9 cellular contexts compared by ENCODE assay signal in the genomic region with DNA sequence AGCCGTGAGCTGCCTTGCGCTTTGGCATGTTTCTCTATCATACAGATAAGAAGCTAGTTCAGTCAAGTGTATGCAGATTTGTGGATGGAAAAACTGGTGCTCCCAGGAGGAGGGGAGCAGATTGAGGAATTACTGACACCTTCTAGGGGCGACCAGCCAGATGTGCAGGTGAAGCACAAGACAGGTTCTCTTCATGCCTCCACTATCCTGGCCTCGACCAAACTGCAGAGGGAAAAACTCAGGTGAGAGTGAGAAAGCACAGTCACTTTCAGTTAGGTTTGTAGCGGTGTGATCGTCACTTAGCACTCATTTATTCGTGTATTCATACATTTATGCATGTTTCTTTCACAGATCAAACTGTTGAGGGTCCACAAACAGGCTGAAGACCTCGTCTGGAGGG. TPM values are rescaled to one million over a fixed set of nuclear protein-coding genes. Genes with fewer than 3 reads are reported as not detected.
DNase-seq lines count a peak whose midpoint lies in the region; ATAC-seq and TF ChIP-seq lines count a peak whose summit lies in the region.
"Had no signal": no experiment of that assay in that cellular context is flagged by ENCODE, and none has a peak within 500 bp of the region (broad histone marks: within the 10 kb centered on the region; RNA-seq: fewer than 3 reads in every experiment).

No MANE protein-coding gene starts in this region.

- ATAC-seq in HCT116 = no peak
- no peak for ATAC-seq in activated B cell treated with CpG ODN at 0.5 μM for 24 hours (ENCODE audit: low read depth)
- ATAC-seq in HG02623 (IDR thresholded peaks at IDR 0.05; ENCODE audit: unreplicated experiment) = no peak
- ATAC-seq in GM19455 (IDR thresholded peaks at IDR 0.05; ENCODE audit: unreplicated experiment) = no peak

- BruUV-seq in HCT116 (replicated peaks; lab: Mats Ljungman, UMichigan) = TSS peak; percentile 92

- no peak for TF ChIP-seq CTCF in HCT116 (IDR thresholded peaks at IDR 0.05 in 2 of 3, conservative IDR thresholded peaks at IDR 0.05 in 1 of 3; ENCODE audit: borderline replicate concordance in 1 of 3, insufficient read depth in 1 of 3, low read depth in 2 of 3, low read length in 2 of 3)
- no peak for TF ChIP-seq CTCF in activated B cell treated with CpG ODN at 0.5 μM for 24 hours (IDR thresholded peaks at IDR 0.05)
- no peak for TF ChIP-seq CTCF in right atrium auricular region (IDR thresholded peaks at IDR 0.05)

- intact Hi-C loops in HCT116 (cut with micrococcal nuclease) = loop anchor here (1.0 kb wide), 1 partner anchor 25 kb away; no protein-coding TSS in a partner anchor
- intact Hi-C loops in activated B cell treated with CpG ODN at 0.5 μM for 24 hours (cut with micrococcal nuclease) = loop anchor here (1.0 to 10.0 kb wide), 3 partner anchors 79 to 531 kb away; a partner anchor contains a TSS

- H3K4me1 ChIP-seq in HCT116 (ENCODE audit: control insufficient read depth in 1 of 2, insufficient read depth in 2 of 2, low read length in 2 of 2) (peaks cover 4 to 22% of the 10 kb centered on the region in 2 experiments; a peak in 2 of 4 replicates), right atrium auricular region (peaks cover 0 to 51% of the 10 kb centered on the region in 2 donors)

- H3K4me2 ChIP-seq in HCT116 (ENCODE audit: low read length) = peak overlapping the region; percentile 91

- peaks cover 0 to 3% of the 10 kb centered on the region in 2 experiments; a peak in 1 of 4 replicates for H3K36me3 ChIP-seq in HCT116 (ENCODE audit: control insufficient read depth in 1 of 2, insufficient read depth in 2 of 2, low read length in 2 of 2)
- H3K36me3 ChIP-seq in right atrium auricular region = peaks cover 6% of the 10 kb centered on the region

- no peaks in the 10 kb centered on the region for H3K27me3 ChIP-seq in HCT116 (ENCODE audit: insufficient read depth, low read length)
- H3K27me3 ChIP-seq in right atrium auricular region = no peaks in the 10 kb centered on the region

- peak overlapping the region; percentile 90 to 97 for H3K4me3 ChIP-seq in HCT116 (replicated peaks in 1 of 2; ENCODE audit: low read depth in 1 of 2, low read length in 2 of 2)
- H3K4me3 ChIP-seq in right atrium auricular region = peak overlapping the region; percentile 89 to 99
- H3K4me3 ChIP-seq in skin epidermis = peak overlapping the region; percentile 68 to 100 (median 92)

- H3K9ac ChIP-seq in HCT116 (ENCODE audit: low read length) = peak overlapping the region; percentile 84

- H3K27ac Mint-ChIP-seq in activated B cell treated with CpG ODN at 0.5 μM for 24 hours = peak overlapping the region; percentile 95

- H3K9me3 Mint-ChIP-seq in activated B cell treated with CpG ODN at 0.5 μM for 24 hours = no peaks in the 10 kb centered on the region

- peaks cover 60% of the 10 kb centered on the region for H3K4me1 Mint-ChIP-seq in activated B cell treated with CpG ODN at 0.5 μM for 24 hours

- peaks cover 26% of the 10 kb centered on the region for H3K36me3 Mint-ChIP-seq in activated B cell treated with CpG ODN at 0.5 μM for 24 hours (ENCODE audit: low read depth)

- H3K27me3 Mint-ChIP-seq in activated B cell treated with CpG ODN at 0.5 μM for 24 hours = no peaks in the 10 kb centered on the region

- RAD21 ChIA-PET in HCT116 (lab: Charles Lee; ENCODE audit: low non-redundant PET in 1 of 2, low total read pairs in 2 of 2, uncharacterized antibody in 2 of 2, unreplicated experiment in 2 of 2) = interaction anchor here in 1 of 2 experiments (1.3 kb wide), 1 partner anchor 24 kb away, joined by 4 read pairs; no protein-coding TSS in a partner anchor

- peaks cover 42% of the 10 kb centered on the region for H3K79me2 ChIP-seq in HCT116 (ENCODE audit: insufficient read depth, low read length)

- H3K4me3 Mint-ChIP-seq in activated B cell treated with CpG ODN at 0.5 μM for 24 hours = peak overlapping the region; percentile 93

- POLR2A ChIA-PET in HCT116 (lab: Charles Lee) = interaction anchor here (0.8 kb wide), 1 partner anchor 37 kb away, joined by 3 read pairs; no protein-coding TSS in a partner anchor
- POLR2A ChIA-PET in activated B cell treated with CpG ODN at 0.5 μM for 24 hours (lab: Charles Lee) = interaction anchor here (0.7 to 7.5 kb wide), 19 partner anchors 9 to 563 kb away, joined by 3 to 55 read pairs (median 5); a partner anchor contains a TSS

- CTCF ChIA-PET in HCT116 (lab: Charles Lee) = interaction anchor here (1.0 kb wide), 1 partner anchor 24 kb away, joined by 5 read pairs; no protein-coding TSS in a partner anchor
- CTCF ChIA-PET in activated B cell treated with CpG ODN at 0.5 μM for 24 hours (lab: Charles Lee) = interaction anchor here (1.0 kb wide), 1 partner anchor 31 kb away, joined by 4 read pairs; no protein-coding TSS in a partner anchor

- no peaks in the 10 kb centered on the region for H3K9me3 ChIP-seq in HCT116 (ENCODE audit: control insufficient read depth in 1 of 2, insufficient read depth in 1 of 2, low read depth in 1 of 2, low read length in 2 of 2)
- no peaks in the 10 kb centered on the region for H3K9me3 ChIP-seq in right atrium auricular region

- no peaks in the 10 kb centered on the region for H3K9me2 ChIP-seq in HCT116 (ENCODE audit: insufficient read depth)

- H3K27ac ChIP-seq in HCT116 (ENCODE audit: low read depth, low read length) (peak overlapping the region; percentile 80), right atrium auricular region (peak overlapping the region; percentile 86 to 97), skin epidermis (peak overlapping the region; percentile 65 to 99 (median 97))

- no peak overlapping the region for H2AFZ ChIP-seq in HCT116 (ENCODE audit: low read depth, low read length, poor library complexity, severe bottlenecking)

- TF ChIP-seq RAD21 in HCT116 (IDR thresholded peaks at IDR 0.05; ENCODE audit: low read depth) = no peak

- DNase-seq in HCT116 (ENCODE audit: low read depth, low spot score) (no peak), activated B cell treated with CpG ODN at 0.5 μM for 24 hours (no peak), right atrium auricular region (ENCODE audit: low spot score) (no peak), kidney glomerular epithelial cell (lab: John Stamatoyannopoulos, UW) (no peak)
- DNase-seq in activated CD8-positive, alpha-beta memory T cell treated with anti-CD3 and anti-CD28 coated beads, Interleukin-2, amount 50 U/mL, for 48 hours = no peak

- H4K20me1 ChIP-seq in HCT116 (ENCODE audit: insufficient read depth) = no peaks in the 10 kb centered on the region

- TF ChIP-seq POLR2A in HCT116 (IDR thresholded peaks at IDR 0.05; ENCODE audit: borderline replicate concordance, extremely low read depth, insufficient read depth, insufficient read length) = no peak

TF ChIP-seq in HCT116, 20 proteins besides CTCF, POLR2A, EP300 and RAD21 (continues in another document):
- TF ChIP-seq, protein P1, sequence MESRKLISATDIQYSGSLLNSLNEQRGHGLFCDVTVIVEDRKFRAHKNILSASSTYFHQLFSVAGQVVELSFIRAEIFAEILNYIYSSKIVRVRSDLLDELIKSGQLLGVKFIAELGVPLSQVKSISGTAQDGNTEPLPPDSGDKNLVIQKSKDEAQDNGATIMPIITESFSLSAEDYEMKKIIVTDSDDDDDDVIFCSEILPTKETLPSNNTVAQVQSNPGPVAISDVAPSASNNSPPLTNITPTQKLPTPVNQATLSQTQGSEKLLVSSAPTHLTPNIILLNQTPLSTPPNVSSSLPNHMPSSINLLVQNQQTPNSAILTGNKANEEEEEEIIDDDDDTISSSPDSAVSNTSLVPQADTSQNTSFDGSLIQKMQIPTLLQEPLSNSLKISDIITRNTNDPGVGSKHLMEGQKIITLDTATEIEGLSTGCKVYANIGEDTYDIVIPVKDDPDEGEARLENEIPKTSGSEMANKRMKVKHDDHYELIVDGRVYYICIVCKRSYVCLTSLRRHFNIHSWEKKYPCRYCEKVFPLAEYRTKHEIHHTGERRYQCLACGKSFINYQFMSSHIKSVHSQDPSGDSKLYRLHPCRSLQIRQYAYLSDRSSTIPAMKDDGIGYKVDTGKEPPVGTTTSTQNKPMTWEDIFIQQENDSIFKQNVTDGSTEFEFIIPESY (IDR thresholded peaks at IDR 0.05; ENCODE audit: extremely low read depth, insufficient replicate concordance, low read length) = no peak
- no peak for TF ChIP-seq EZH2phosphoT487 (IDR thresholded peaks at IDR 0.05; ENCODE audit: borderline replicate concordance)
- TF ChIP-seq, protein P2, sequence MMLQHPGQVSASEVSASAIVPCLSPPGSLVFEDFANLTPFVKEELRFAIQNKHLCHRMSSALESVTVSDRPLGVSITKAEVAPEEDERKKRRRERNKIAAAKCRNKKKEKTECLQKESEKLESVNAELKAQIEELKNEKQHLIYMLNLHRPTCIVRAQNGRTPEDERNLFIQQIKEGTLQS (IDR thresholded peaks at IDR 0.05) = no peak
- no peak for TF ChIP-seq FOSL1 (IDR thresholded peaks at IDR 0.05; ENCODE audit: low read depth)
- TF ChIP-seq YY1 (IDR thresholded peaks at IDR 0.05; ENCODE audit: extremely low read depth, insufficient replicate concordance, low read depth, low read length) = no peak
- TF ChIP-seq SP1 (IDR thresholded peaks at IDR 0.05; ENCODE audit: low read depth) = no peak
- no peak for TF ChIP-seq ELF1 (IDR thresholded peaks at IDR 0.05; ENCODE audit: borderline replicate concordance, low read depth)
- no peak for TF ChIP-seq SRF (IDR thresholded peaks at IDR 0.05; ENCODE audit: low read depth)

RNA-seq across cellular contexts. Expression of a gene that starts 0.6 kb away (rescaled TPM):
- total RNA-seq in HCT116 (2021; ENCODE audit: unreplicated experiment) (39.4 TPM), activated B cell treated with CpG ODN at 0.5 μM for 24 hours (198 and 210 TPM in 2 replicates), right atrium auricular region (10 to 100 TPM; 31.4 to 66.2 TPM)
- 36.9 and 38.3 TPM in 2 replicates for polyA plus RNA-seq in HCT116 (2012)

RNA-seq across cellular contexts. Expression of a gene that starts 21.5 kb away (rescaled TPM):
- total RNA-seq in HCT116 (2021; ENCODE audit: unreplicated experiment) (0.27 TPM), activated B cell treated with CpG ODN at 0.5 μM for 24 hours (1.1 and 1.2 TPM in 2 replicates), right atrium auricular region (1,000 to 10,000 TPM in 1 of 2 donors, 100 to 1,000 TPM in 1; 680 to 2,809 TPM)
- polyA plus RNA-seq in HCT116 (2012) = 0.39 and 0.42 TPM in 2 replicates
- total RNA-seq: NCI-H460 had no signal

RNA-seq across cellular contexts. Expression of a gene that starts 38.4 kb away (rescaled TPM):
- total RNA-seq in HCT116 (2021; ENCODE audit: unreplicated experiment) (28.7 TPM), activated B cell treated with CpG ODN at 0.5 μM for 24 hours (53.0 and 69.7 TPM in 2 replicates), right atrium auricular region (10 to 100 TPM; 18.5 to 31.3 TPM)
- 13.4 and 13.5 TPM in 2 replicates for polyA plus RNA-seq in HCT116 (2012)

RNA-seq across cellular contexts. Expression of a gene that starts 46.2 kb away (rescaled TPM):
- total RNA-seq in HCT116 (2021; ENCODE audit: unreplicated experiment) (not detected), activated B cell treated with CpG ODN at 0.5 μM for 24 hours (not detected in 2 replicates), right atrium auricular region (not detected)
- 0.06 and 0.10 TPM in 2 replicates for polyA plus RNA-seq in HCT116 (2012)
- total RNA-seq: NCI-H460 had no signal

Comparison
In these comparisons a context has a peak if more than half of its experiments do, and no peak if none do; other contexts are left out.
1. RNA of a gene that starts 21.5 kb away (total RNA-seq): 680 to 2,809 TPM in right atrium auricular region; 1.1 to 1.2 TPM in activated B cell treated with CpG ODN at 0.5 μM for 24 hours and 0.27 TPM in HCT116 (single experiment); every median in the first group is over 100 times any median in the second.
2. Peak in every context shown above with its lines, with median percentiles within 50 percentile points of each other: H3K27ac ChIP-seq and H3K4me3 ChIP-seq.